In genomic region chr14:38791862-38792261, GRCh38 we compare ENCODE assay signal across 14 cellular contexts.
DNase-seq lines count a peak whose midpoint lies in the region; ATAC-seq lines count a peak whose summit lies in the region.
"Had no signal": no experiment of that assay in that cellular context is flagged by ENCODE, and none has a peak within 500 bp of the region (broad histone marks: within the 10 kb centered on the region; RNA-seq: fewer than 3 reads in every experiment).

No MANE protein-coding gene starts in this region.

- no peaks in the 10 kb centered on the region for H3K79me1 ChIP-seq in mesendoderm (ENCODE audit: low read length)

- H3K9me3 ChIP-seq in HAP-1 (no peaks in the 10 kb centered on the region), NT2/D1 (ENCODE audit: insufficient read depth, low read length) (no peaks in the 10 kb centered on the region)
- no peaks in the 10 kb centered on the region for H3K9me3 ChIP-seq in CD8-positive, alpha-beta memory T cell (ENCODE audit: low read length)

- H2BK120ac ChIP-seq in mesendoderm (ENCODE audit: low read depth, low read length): no peak overlapping the region

- H2BK15ac ChIP-seq in mesendoderm (replicated peaks; ENCODE audit: low read depth): no peak overlapping the region

- CTCF ChIA-PET in CD8-positive, alpha-beta memory T cell (lab: Charles Lee): no interaction called here

- DNase-seq in HAP-1 (ENCODE audit: low spot score in 2 of 2) (peak; percentile 22 to 29), NT2/D1 (ENCODE audit: low read depth, low spot score) (peak; percentile 25), iPS DF 19.7 (ENCODE audit: low read depth, low spot score) (peak; percentile 30), mesendoderm (peak; percentile 77), NCI-H1048 (lab: John Stamatoyannopoulos, UW) (no peak), NCI-H1092 (lab: John Stamatoyannopoulos, UW) (no peak)
- DNase-seq in CD8-positive, alpha-beta memory T cell: no peak
- DNase-seq: C1 segment of cervical spinal cord; CD4-positive, alpha-beta T cell; DMS79; IMR-90; KBM-7 had no signal

- H3K27ac Mint-ChIP-seq in CD8-positive, alpha-beta memory T cell: no peak overlapping the region
- H3K27ac Mint-ChIP-seq: B cell; CD4-positive, alpha-beta T cell had no signal

- no peak overlapping the region for H3K56ac ChIP-seq in mesendoderm (ENCODE audit: low read length)

- H2BK5ac ChIP-seq in mesendoderm (ENCODE audit: low read length): no peak overlapping the region

- no peak overlapping the region for H4K5ac ChIP-seq in mesendoderm (ENCODE audit: low read length)

- H4K8ac ChIP-seq in mesendoderm (ENCODE audit: low read depth, low read length): no peak overlapping the region

- H3K27me3 Mint-ChIP-seq in CD8-positive, alpha-beta memory T cell: peaks cover 0 to 1% of the 10 kb centered on the region in 2 donors
- H3K27me3 Mint-ChIP-seq: B cell; CD4-positive, alpha-beta T cell had no signal

- no peak for ATAC-seq in HG03571 (IDR thresholded peaks at IDR 0.05; ENCODE audit: unreplicated experiment)

- WGBS in mesendoderm (ENCODE audit: extremely low coverage, insufficient coverage, low lambda C conversion rate): no CpG with 5 or more reads among the region's 3 CpGs

- H3K23ac ChIP-seq in mesendoderm (ENCODE audit: low read length): no peak overlapping the region

- H3K36me3 Mint-ChIP-seq in CD8-positive, alpha-beta memory T cell: no peaks in the 10 kb centered on the region

- no peaks in the 10 kb centered on the region for H3K9me3 Mint-ChIP-seq in CD8-positive, alpha-beta memory T cell
- H3K9me3 Mint-ChIP-seq: CD4-positive, alpha-beta T cell had no signal

- H3K4me1 ChIP-seq in HAP-1 (peaks cover 28% of the 10 kb centered on the region), NT2/D1 (ENCODE audit: insufficient read depth, insufficient read length) (no peaks in the 10 kb centered on the region), mesendoderm (ENCODE audit: control insufficient read depth, low read depth, low read length) (no peaks in the 10 kb centered on the region)
- H3K4me1 ChIP-seq in CD8-positive, alpha-beta memory T cell (ENCODE audit: insufficient read depth, low read length): no peaks in the 10 kb centered on the region

- H2AK5ac ChIP-seq in mesendoderm (ENCODE audit: low read length): no peak overlapping the region

- H3K4me2 ChIP-seq in mesendoderm (ENCODE audit: low read length): no peak overlapping the region

- H3K27me3 ChIP-seq in HAP-1 (ENCODE audit: low read depth): no peaks in the 10 kb centered on the region
- no peaks in the 10 kb centered on the region for H3K27me3 ChIP-seq in NT2/D1 (ENCODE audit: insufficient read depth, insufficient read length)
- H3K27me3 ChIP-seq in mesendoderm (ENCODE audit: insufficient read depth, low read length, poor library complexity): no peaks in the 10 kb centered on the region
- no peaks in the 10 kb centered on the region for H3K27me3 ChIP-seq in CD8-positive, alpha-beta memory T cell (ENCODE audit: insufficient read depth, low read length, poor library complexity, severe bottlenecking)

- no peak overlapping the region for H3K4me3 ChIP-seq in HAP-1
- H3K4me3 ChIP-seq in NT2/D1 (ENCODE audit: insufficient read length, low read depth): no peak overlapping the region
- no peak overlapping the region for H3K4me3 ChIP-seq in mesendoderm (ENCODE audit: low read length)
- no peak overlapping the region for H3K4me3 ChIP-seq in CD8-positive, alpha-beta memory T cell (ENCODE audit: low read length)

- H3K4me1 Mint-ChIP-seq in CD8-positive, alpha-beta memory T cell: no peaks in the 10 kb centered on the region
- H3K4me1 Mint-ChIP-seq: B cell had no signal

- H3K79me2 ChIP-seq in mesendoderm (ENCODE audit: control insufficient read depth, insufficient read depth, low read length): no peaks in the 10 kb centered on the region

- H3K9ac ChIP-seq in NT2/D1 (ENCODE audit: insufficient read length, low read depth): no peak overlapping the region
- no peak overlapping the region for H3K9ac ChIP-seq in mesendoderm (ENCODE audit: low read length)

- POLR2A ChIA-PET in CD8-positive, alpha-beta memory T cell (lab: Charles Lee): no interaction called here

- no peak overlapping the region for H3K18ac ChIP-seq in mesendoderm (ENCODE audit: low read length)

- peak overlapping the region; percentile 36 for H3K4ac ChIP-seq in mesendoderm (ENCODE audit: low read depth, low read length)

- no peak overlapping the region for H3K27ac ChIP-seq in mesendoderm (ENCODE audit: low read depth, low read length)
- no peak overlapping the region for H3K27ac ChIP-seq in CD8-positive, alpha-beta memory T cell (ENCODE audit: low read depth, low read length)

- in situ Hi-C loops in HAP-1 (cut with MboI; ENCODE audit: low sequenced_read_pairs): no loop called here

- H3K4me3 Mint-ChIP-seq in CD8-positive, alpha-beta memory T cell: no peak overlapping the region
- H3K4me3 Mint-ChIP-seq: B cell; CD4-positive, alpha-beta T cell had no signal

- H3K36me3 ChIP-seq in HAP-1 (replicated peaks): no peaks in the 10 kb centered on the region
- no peaks in the 10 kb centered on the region for H3K36me3 ChIP-seq in NT2/D1 (ENCODE audit: insufficient read depth, insufficient read length, low read length)
- no peaks in the 10 kb centered on the region for H3K36me3 ChIP-seq in mesendoderm (ENCODE audit: control insufficient read depth, insufficient read depth, low read length)
- no peaks in the 10 kb centered on the region for H3K36me3 ChIP-seq in CD8-positive, alpha-beta memory T cell (ENCODE audit: insufficient read depth, low read length)

Comparison
In these comparisons a context has a peak if more than half of its experiments do, and no peak if none do; other contexts are left out.
1. DNase-seq: peak in HAP-1 (2 of 2), NT2/D1 (single experiment), iPS DF 19.7 (single experiment) and mesendoderm (single experiment); none in NCI-H1048 (single experiment), CD8-positive, alpha-beta memory T cell (0 of 5) and NCI-H1092 (single experiment).